25 cellular contexts compared by ENCODE assay signal in the genomic region with DNA sequence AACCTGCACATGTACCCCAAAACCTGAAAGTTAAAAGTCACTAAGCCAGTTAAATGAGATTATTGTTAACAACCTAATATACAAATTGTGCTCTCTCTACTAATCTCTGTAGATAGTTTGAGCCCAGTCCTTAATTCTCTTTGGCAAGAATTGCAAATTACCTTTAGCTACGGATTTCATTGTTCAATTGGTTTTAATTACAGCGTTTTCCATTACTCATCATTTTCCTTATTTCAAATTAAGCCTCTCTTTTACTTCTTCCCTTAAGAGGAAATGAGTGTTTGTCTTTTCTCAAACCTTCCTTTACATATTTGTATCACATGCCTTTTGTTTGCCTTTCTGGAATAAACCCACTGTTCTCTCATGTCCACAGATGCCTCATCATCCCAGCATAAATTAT.
"Had no signal": no experiment of that assay in that cellular context is flagged by ENCODE, and none has a peak within 500 bp of the region (broad histone marks: within the 10 kb centered on the region; RNA-seq: fewer than 3 reads in every experiment).

No MANE protein-coding gene starts in this region.

- H3K27ac ChIP-seq: heart left ventricle, ovary, prostate gland, upper lobe of left lung, vagina had no signal

- ATAC-seq: activated CD8-positive, alpha-beta T cell treated with anti-CD3 and anti-CD28 coated beads for 36 hours; activated naive CD8-positive, alpha-beta T cell treated with anti-CD3 and anti-CD28 coated beads, Interleukin-2, amount 50 U/mL, for 24 hours; heart left ventricle; naive thymus-derived CD4-positive, alpha-beta T cell; stimulated activated memory B cell treated with anti-CD40 and anti-IgM and Interleukin-4, amounts not matched to agents 10 μg/mL and 1 μg/mL and 100 μg/mL, for 72 hours; stimulated activated naive CD8-positive, alpha-beta T cell treated with anti-CD3 and anti-CD28 coated beads, Interleukin-15, amount 100 ng/mL, for 72 hours had no signal

- DNase-seq: activated B cell treated with CpG ODN at 0.5 μM for 24 hours; activated CD4-positive, alpha-beta T cell treated with anti-CD3 and anti-CD28 coated beads, Interleukin-2, amount 50 U/mL, for 1 hour; activated CD8-positive, alpha-beta T cell treated with anti-CD3 and anti-CD28 coated beads for 36 hours; activated naive CD8-positive, alpha-beta T cell treated with anti-CD3 and anti-CD28 coated beads, Interleukin-2, amount 50 U/mL, for 24 hours; activated T-cell treated with anti-CD3 and anti-CD28 coated beads, Interleukin-2, amount 50 U/mL, for 48 hours; amygdala; central memory CD4-positive, alpha-beta T cell; endodermal cell; heart left ventricle; hypothalamus; naive thymus-derived CD4-positive, alpha-beta T cell; ovary; retina; sigmoid colon; stimulated activated CD4-positive, alpha-beta T cell treated with anti-CD3 and anti-CD28 coated beads, Interleukin-1b, Interleukin-23, amount 100 ng/mL, for 48 hours; stimulated activated CD4-positive, alpha-beta T cell treated with anti-CD3 and anti-CD28 coated beads, Interleukin-4, amount 100 ng/mL, for 4 hours; stimulated activated CD8-positive, alpha-beta memory T cell treated with anti-CD3 and anti-CD28 coated beads, Interleukin-4, amount 100 ng/mL, for 48 hours; stimulated activated naive CD8-positive, alpha-beta T cell treated with anti-CD3 and anti-CD28 coated beads, Interleukin-15, amount 100 ng/mL, for 72 hours; substantia nigra; upper lobe of left lung had no signal

- H3K9me3 ChIP-seq: esophagus muscularis mucosa, heart left ventricle, ovary, prostate gland, sigmoid colon, upper lobe of left lung, vagina had no signal

- H3K4me1 ChIP-seq: heart left ventricle, prostate gland, sigmoid colon, upper lobe of left lung, vagina had no signal

- H3K4me3 ChIP-seq: esophagus muscularis mucosa, heart left ventricle, ovary, prostate gland, sigmoid colon, upper lobe of left lung, vagina had no signal

- FAIRE-seq: small intestine had no signal

- H3K27me3 ChIP-seq: esophagus muscularis mucosa, heart left ventricle, ovary, sigmoid colon, upper lobe of left lung, vagina had no signal

- H3K36me3 ChIP-seq: heart left ventricle, ovary, prostate gland, sigmoid colon, upper lobe of left lung, vagina had no signal
